ENCODE assay signal across 26 cellular contexts in the genomic region with DNA sequence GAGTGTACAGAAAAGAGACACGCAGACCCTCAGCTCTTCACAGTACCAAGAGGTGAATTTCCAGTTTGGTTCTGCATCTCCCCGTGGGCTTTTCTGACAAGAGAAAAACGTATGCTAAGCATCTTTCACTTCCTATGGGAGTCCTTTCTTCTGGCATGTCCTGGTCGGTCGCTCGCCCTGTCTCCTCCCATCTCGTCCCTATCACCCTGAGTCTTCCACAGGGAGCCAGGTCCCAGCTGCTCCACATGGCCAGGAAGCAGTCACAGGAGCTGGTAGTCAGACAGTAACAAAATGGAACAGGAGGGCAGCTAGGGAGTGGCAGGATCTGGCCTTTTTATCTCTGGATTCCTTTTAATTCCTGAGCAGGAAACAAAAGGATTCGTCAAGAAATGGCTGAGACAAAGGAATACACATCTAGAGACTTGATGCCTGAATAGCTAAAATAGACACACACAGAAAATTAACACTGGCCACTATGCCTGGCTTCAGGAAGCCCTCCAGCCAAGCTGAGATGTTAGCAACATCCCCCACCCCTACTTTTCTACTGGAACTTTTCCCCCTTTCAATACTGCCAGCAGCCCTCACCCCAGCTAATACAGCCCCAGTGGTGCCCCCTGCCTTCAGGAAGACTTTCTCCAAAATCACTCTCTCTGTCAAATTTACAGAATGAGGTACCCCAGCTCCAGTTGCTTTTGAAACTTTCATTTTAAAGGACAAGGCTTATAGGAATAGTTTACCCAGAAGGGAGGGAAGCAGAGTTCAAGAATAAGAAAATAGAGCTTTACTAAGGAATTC.
"Had no signal": no experiment of that assay in that cellular context is flagged by ENCODE, and none has a peak within 500 bp of the region (broad histone marks: within the 10 kb centered on the region; RNA-seq: fewer than 3 reads in every experiment).

No MANE protein-coding gene starts in this region.

- H3K4me3 ChIP-seq: esophagus squamous epithelium, lung, right atrium auricular region, tibial nerve had no signal

- H3K4me1 Mint-ChIP-seq: mesothelial cell of epicardium had no signal

- H3K4me1 ChIP-seq: esophagus squamous epithelium, right atrium auricular region, tibial nerve had no signal

- H3K27ac ChIP-seq: esophagus squamous epithelium, right atrium auricular region, tibial nerve had no signal

- FAIRE-seq: endothelial cell of umbilical vein, kidney, small intestine, urothelium cell line had no signal

- H3K4me3 Mint-ChIP-seq: activated T-cell treated with anti-CD3 and anti-CD28 coated beads, Interleukin-2, amount 50 U/mL, for 4 hours; dendritic cell treated with granulocyte-macrophage colony-stimulating factor and Interleukin-4, amounts not matched to agents 40 ng/mL and 50 ng/mL, for 4 days; mesothelial cell of epicardium; stimulated activated naive CD8-positive, alpha-beta T cell treated with anti-CD3 and anti-CD28 coated beads, Interleukin-15, Interleukin-2, amounts not matched to agents 100 ng/mL and 50 ng/mL, for 24 hours; T-helper 1 cell treated with Interleukin-12 subunit alpha and Interleukin-12 subunit beta and Interleukin-4 antibody, amounts not matched to agents 30 μg/mL and 1 μg/mL, for 36 hours had no signal

- H3K36me3 Mint-ChIP-seq: mesothelial cell of epicardium had no signal

- ATAC-seq: activated CD4-positive, CD25-positive, alpha-beta regulatory T cell treated with anti-CD3 and anti-CD28 coated beads, Interleukin-2, amount 50 U/mL, for 24 hours; activated T-cell treated with anti-CD3 and anti-CD28 coated beads, Interleukin-2, amount 50 U/mL, for 4 hours; left lobe of liver had no signal

- H3K9me3 Mint-ChIP-seq: activated T-cell treated with anti-CD3 and anti-CD28 coated beads, Interleukin-2, amount 50 U/mL, for 4 hours; dendritic cell treated with granulocyte-macrophage colony-stimulating factor and Interleukin-4, amounts not matched to agents 40 ng/mL and 50 ng/mL, for 4 days; mesothelial cell of epicardium; stimulated activated naive CD8-positive, alpha-beta T cell treated with anti-CD3 and anti-CD28 coated beads, Interleukin-15, Interleukin-2, amounts not matched to agents 100 ng/mL and 50 ng/mL, for 24 hours; T-helper 1 cell treated with Interleukin-12 subunit alpha and Interleukin-12 subunit beta and Interleukin-4 antibody, amounts not matched to agents 30 μg/mL and 1 μg/mL, for 36 hours had no signal

- DNase-seq: activated CD4-positive, alpha-beta T cell treated with anti-CD3 and anti-CD28 coated beads, Interleukin-2, amount 50 U/mL, for 1 hour; activated CD8-positive, alpha-beta memory T cell treated with anti-CD3 and anti-CD28 coated beads, Interleukin-2, amount 50 U/mL, for 4 hours; activated effector memory CD4-positive, alpha-beta T cell treated with Interleukin-2 at 50 U/mL for 16 hours; activated naive CD4-positive, alpha-beta T cell treated with anti-CD3 and anti-CD28 coated beads, Interleukin-2, amount 50 U/mL, for 16 hours; activated T-cell treated with anti-CD3 and anti-CD28 coated beads, Interleukin-2, amount 50 U/mL, for 4 hours; aorta; effector CD8-positive, alpha-beta T cell; esophagus squamous epithelium; foreskin fibroblast; hippocampal formation; kidney; small intestine; stimulated activated CD4-positive, alpha-beta T cell treated with anti-CD3 and anti-CD28 coated beads, Interleukin-15, amount 100 ng/mL, for 24 hours; stimulated activated CD4-positive, alpha-beta T cell treated with anti-CD3 and anti-CD28 coated beads, Interleukin-2, amount 100 ng/mL, for 48 hours had no signal

- H3K27me3 ChIP-seq: right atrium auricular region, tibial nerve had no signal

- H3K36me3 ChIP-seq: esophagus squamous epithelium, right atrium auricular region, tibial nerve had no signal

- H3K27ac Mint-ChIP-seq: dendritic cell treated with granulocyte-macrophage colony-stimulating factor and Interleukin-4, amounts not matched to agents 40 ng/mL and 50 ng/mL, for 4 days; mesothelial cell of epicardium; progenitor cell of endocrine pancreas; stimulated activated naive CD8-positive, alpha-beta T cell treated with anti-CD3 and anti-CD28 coated beads, Interleukin-15, Interleukin-2, amounts not matched to agents 100 ng/mL and 50 ng/mL, for 24 hours; T-helper 1 cell treated with Interleukin-12 subunit alpha and Interleukin-12 subunit beta and Interleukin-4 antibody, amounts not matched to agents 30 μg/mL and 1 μg/mL, for 36 hours had no signal

- H3K9me3 ChIP-seq: esophagus squamous epithelium, right atrium auricular region, tibial nerve had no signal
